14 cellular contexts compared by ENCODE assay signal in the genomic region with DNA sequence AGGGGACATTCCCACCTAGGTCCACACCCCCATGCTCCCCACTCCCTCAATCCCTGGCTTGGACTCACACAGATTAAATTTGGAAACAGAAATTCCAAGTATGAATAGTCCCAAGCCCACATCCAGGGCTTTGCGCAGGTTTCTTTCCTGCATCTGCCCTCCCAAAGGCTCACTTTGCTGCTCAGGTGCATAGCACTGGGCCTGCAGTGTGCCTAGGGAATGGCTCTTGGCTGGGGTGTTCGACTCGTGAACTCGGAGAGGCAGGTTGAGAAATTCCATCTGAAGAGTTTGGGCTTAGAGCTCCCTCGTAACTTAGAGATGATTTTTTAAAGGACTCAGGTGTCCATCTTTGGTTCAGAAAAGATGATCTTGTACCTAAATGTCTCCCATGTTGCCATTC. TPM values are rescaled to one million over a fixed set of nuclear protein-coding genes. Genes with fewer than 3 reads are reported as not detected.
A peak's percentile ranks its signal among the peaks of the same experiment; 100 is the strongest.
DNase-seq lines count a peak whose midpoint lies in the region; ATAC-seq and TF ChIP-seq lines count a peak whose summit lies in the region.
"Had no signal": no experiment of that assay in that cellular context is flagged by ENCODE, and none has a peak within 500 bp of the region (broad histone marks: within the 10 kb centered on the region; RNA-seq: fewer than 3 reads in every experiment).

No MANE protein-coding gene starts in this region.

- no peak for DNase-seq in lower lobe of right lung
- DNase-seq in trophoblast cell, result no peak
- DNase-seq in upper lobe of right lung, result no peak
- no peak for DNase-seq in NCI-H146 treated with DMSO at 0.1 percent for 48 hours (lab: John Stamatoyannopoulos, UW; ENCODE audit: unreplicated experiment)
- no peak for DNase-seq in SIG-M5 treated with dmso at 0.1 percent for 504 hours (lab: John Stamatoyannopoulos, UW; ENCODE audit: unreplicated experiment)
- DNase-seq: 8988T; CD4-positive, CD25-positive, alpha-beta regulatory T cell; DMS53; GF-D8 had no signal

- H3K4me3 ChIP-seq in lower lobe of right lung (no peak overlapping the region), trophoblast cell (ENCODE audit: low read depth, low read length) (peak overlapping the region; percentile 49), upper lobe of right lung (no peak overlapping the region)
- H3K4me3 ChIP-seq: BLaER1 treated with 17β-estradiol and CSF1 and Interleukin-3, amounts not matched to agents 10 nM and 100 nM had no signal

- H3K4me1 ChIP-seq in lower lobe of right lung, result peaks cover 6% of the 10 kb centered on the region
- peaks cover 0 to 4% of the 10 kb centered on the region in 2 experiments for H3K4me1 ChIP-seq in trophoblast cell (ENCODE audit: control insufficient read depth in 1 of 2, insufficient read depth in 2 of 2, low read length in 2 of 2)
- no peaks in the 10 kb centered on the region for H3K4me1 ChIP-seq in upper lobe of right lung
- H3K4me1 ChIP-seq: BLaER1 treated with 17β-estradiol and CSF1 and Interleukin-3, amounts not matched to agents 10 nM and 100 nM had no signal

- H2AK5ac ChIP-seq in trophoblast cell (ENCODE audit: low read length), result no peak overlapping the region

- H4K8ac ChIP-seq in trophoblast cell (ENCODE audit: low read depth, low read length), result no peak overlapping the region

- no peak overlapping the region for H2BK5ac ChIP-seq in trophoblast cell (ENCODE audit: low read depth, low read length, poor library complexity)

- 76 to 90% (median 78%) methylated on average over 5 of the region's 5 CpGs for WGBS in adipose tissue, 3 donors
- no CpG with 5 or more reads among the region's 5 CpGs for WGBS in trophoblast cell (ENCODE audit: extremely low coverage, insufficient coverage, insufficient read length)

- H3K79me2 ChIP-seq in trophoblast cell (ENCODE audit: control insufficient read depth, insufficient read depth, low read length, poor library complexity), result no peaks in the 10 kb centered on the region

- H2BK12ac ChIP-seq in trophoblast cell (ENCODE audit: low read length), result no peak overlapping the region

- no peak overlapping the region for H3K14ac ChIP-seq in trophoblast cell (ENCODE audit: low read length)

- peak overlapping the region; percentile 20 for H3K27ac ChIP-seq in adipose tissue (ENCODE audit: low read depth, low read length)
- H3K27ac ChIP-seq in lower lobe of right lung, result peak overlapping the region; percentile 72
- no peak overlapping the region for H3K27ac ChIP-seq in trophoblast cell (ENCODE audit: low read depth, low read length)
- peak overlapping the region; percentile 67 for H3K27ac ChIP-seq in upper lobe of right lung
- H3K27ac ChIP-seq: BLaER1 treated with 17β-estradiol and CSF1 and Interleukin-3, amounts not matched to agents 10 nM and 100 nM; HL-60 had no signal

- H4K91ac ChIP-seq in trophoblast cell (ENCODE audit: low read depth, low read length), result no peak overlapping the region

- H3K23ac ChIP-seq in trophoblast cell (ENCODE audit: low read length), result no peak overlapping the region

- ATAC-seq in lower lobe of right lung (peak; percentile 45 to 55), upper lobe of right lung (peak; percentile 63), HG03442 (IDR thresholded peaks at IDR 0.05; ENCODE audit: unreplicated experiment) (no peak)
- ATAC-seq: HCT116 had no signal

- H3K79me1 ChIP-seq in trophoblast cell (ENCODE audit: low read length), result no peaks in the 10 kb centered on the region

- H2AFZ ChIP-seq in trophoblast cell (ENCODE audit: insufficient read depth, low read length, poor library complexity), result no peak overlapping the region

- H3K27me3 ChIP-seq in lower lobe of right lung (ENCODE audit: low read depth) (no peaks in the 10 kb centered on the region), trophoblast cell (ENCODE audit: insufficient read depth, low read length) (no peaks in the 10 kb centered on the region), upper lobe of right lung (no peaks in the 10 kb centered on the region)
- H3K27me3 ChIP-seq: BLaER1 treated with 17β-estradiol and CSF1 and Interleukin-3, amounts not matched to agents 10 nM and 100 nM had no signal

- H3K9ac ChIP-seq in trophoblast cell (ENCODE audit: low read length), result no peak overlapping the region
- H3K9ac ChIP-seq: BLaER1 treated with 17β-estradiol and CSF1 and Interleukin-3, amounts not matched to agents 10 nM and 100 nM had no signal

- no peak overlapping the region for H4K12ac ChIP-seq in trophoblast cell (ENCODE audit: low read depth, low read length)

- H3K18ac ChIP-seq in trophoblast cell (ENCODE audit: low read length), result no peak overlapping the region

- no peaks in the 10 kb centered on the region for H3K9me3 ChIP-seq in lower lobe of right lung
- H3K9me3 ChIP-seq in trophoblast cell (ENCODE audit: insufficient read depth, low read depth, low read length), result no peaks in the 10 kb centered on the region
- H3K9me3 ChIP-seq in upper lobe of right lung, result no peaks in the 10 kb centered on the region
- H3K9me3 ChIP-seq: BLaER1 treated with 17β-estradiol and CSF1 and Interleukin-3, amounts not matched to agents 10 nM and 100 nM had no signal

- H3K4me2 ChIP-seq in trophoblast cell (ENCODE audit: low read length), result no peak overlapping the region
- H3K4me2 ChIP-seq: BLaER1 treated with 17β-estradiol and CSF1 and Interleukin-3, amounts not matched to agents 10 nM and 100 nM had no signal

- no peak overlapping the region for H2BK120ac ChIP-seq in trophoblast cell (ENCODE audit: insufficient read depth, low read length, poor library complexity)

- no peak for TF ChIP-seq CTCF in lower lobe of right lung (IDR thresholded peaks at IDR 0.05)
- TF ChIP-seq CTCF in upper lobe of right lung (IDR thresholded peaks at IDR 0.05), result no peak

- intact Hi-C loops in lower lobe of right lung (cut with DNase I) (no loop called here), upper lobe of right lung (cut with DNase I) (no loop called here)

- no peak overlapping the region for H3K4ac ChIP-seq in trophoblast cell (ENCODE audit: low read depth, low read length)

- H3K36me3 ChIP-seq in lower lobe of right lung (no peaks in the 10 kb centered on the region), trophoblast cell (ENCODE audit: control insufficient read depth in 1 of 2, insufficient read depth in 2 of 2, low read length in 2 of 2) (no peaks in the 10 kb centered on the region), upper lobe of right lung (no peaks in the 10 kb centered on the region)
- H3K36me3 ChIP-seq: BLaER1 treated with 17β-estradiol and CSF1 and Interleukin-3, amounts not matched to agents 10 nM and 100 nM had no signal

RNA-seq across cellular contexts. Expression of a gene that starts 14.8 kb away (rescaled TPM):
- 100 to 1,000 TPM; 136 to 185 (median 177) TPM for polyA plus RNA-seq in adipose tissue
- 112 TPM for total RNA-seq in lower lobe of right lung
- 171 and 172 TPM in 2 replicates for polyA plus RNA-seq in trophoblast cell (2013)
- total RNA-seq in upper lobe of right lung, result 114 TPM

RNA-seq across cellular contexts. Expression of a gene that starts 40.1 kb away (rescaled TPM):
- polyA plus RNA-seq in adipose tissue, result 10 to 100 TPM in 2 of 3 donors, 1 to 10 TPM in 1; 3.2 to 84.1 (median 21.9) TPM
- total RNA-seq in lower lobe of right lung (54.1 TPM), upper lobe of right lung (49.6 TPM)
- 1.7 and 2.3 TPM in 2 replicates for polyA plus RNA-seq in trophoblast cell (2013)
